In genomic region chr5:132293992-132294727, GRCh38 we compare ENCODE assay signal across 8 cellular contexts. TPM values are rescaled to one million over a fixed set of nuclear protein-coding genes. Genes with fewer than 3 reads are reported as not detected.
DNase-seq lines count a peak whose midpoint lies in the region; ATAC-seq and TF ChIP-seq lines count a peak whose summit lies in the region.

Gene SLC22A4, plus strand, starts transcription at chr5:132294394. Its CDS starts 223 bp downstream, at chr5:132294617.

- H3K27ac ChIP-seq in colonic mucosa: peak within 1 kb of the TSS; percentile 98

- TF ChIP-seq CTCF in colonic mucosa (IDR thresholded peaks at IDR 0.05): no peak

- intact Hi-C loops in colonic mucosa (cut with DNase I): loop anchor here (10.0 kb wide), 1 partner anchor 191 kb away; no protein-coding TSS in a partner anchor
- intact Hi-C loops in left colon (cut with DNase I, micrococcal nuclease): no loop called here

- H3K36me3 ChIP-seq in colonic mucosa: no peaks in the 10 kb centered on the region

- H3K4me1 ChIP-seq in colonic mucosa: peaks cover 7% of the 10 kb centered on the region

- H3K27me3 ChIP-seq in colonic mucosa: no peaks in the 10 kb centered on the region

- DNase-seq in AG08396 (ENCODE audit: low spot score) (peak; percentile 96), NCI-H446 (lab: John Stamatoyannopoulos, UW) (peak; percentile 85 to 94), colonic mucosa (peak; percentile 85), left colon (peak; percentile 86 to 92)
- DNase-seq in activated CD4-positive, alpha-beta T cell treated with anti-CD3 and anti-CD28 coated beads for 24 hours (ENCODE audit: low read depth in 2 of 2): peak; percentile 52 to 80
- peak; percentile 64 to 78 for DNase-seq in stimulated activated CD4-positive, alpha-beta T cell treated with anti-CD3 and anti-CD28 coated beads, Interleukin-1b, Interleukin-23, amount 100 ng/mL, for 4 hours (ENCODE audit: low read depth in 2 of 2)

- H3K9ac ChIP-seq in colonic mucosa (ENCODE audit: low read depth in 2 of 2, low read length in 2 of 2): peak within 1 kb of the TSS; percentile 83 to 89

- ATAC-seq in GM18909 (IDR thresholded peaks at IDR 0.05; ENCODE audit: poor library complexity, unreplicated experiment): peak; percentile 72
- peak; percentile 63 for ATAC-seq in HG03175 (IDR thresholded peaks at IDR 0.05; ENCODE audit: unreplicated experiment)
- peak; percentile 84 for ATAC-seq in left colon

- H3K9me3 ChIP-seq in colonic mucosa: no peaks in the 10 kb centered on the region

- H3K4me3 ChIP-seq in colonic mucosa: peak within 1 kb of the TSS; percentile 64

RNA-seq across cellular contexts. Expression of gene SLC22A4, which starts in this region (rescaled TPM):
- 1 to 10 TPM; 1.3 to 8.3 TPM for total RNA-seq in colonic mucosa
- 1 to 10 TPM; 3.8 to 7.3 TPM for total RNA-seq in left colon

Comparison
In these comparisons a context has a peak if more than half of its experiments do, and no peak if none do; other contexts are left out.
1. Peak in every context shown above with its lines: DNase-seq, ATAC-seq, H3K4me3 ChIP-seq and H3K27ac ChIP-seq.